In the genomic region with DNA sequence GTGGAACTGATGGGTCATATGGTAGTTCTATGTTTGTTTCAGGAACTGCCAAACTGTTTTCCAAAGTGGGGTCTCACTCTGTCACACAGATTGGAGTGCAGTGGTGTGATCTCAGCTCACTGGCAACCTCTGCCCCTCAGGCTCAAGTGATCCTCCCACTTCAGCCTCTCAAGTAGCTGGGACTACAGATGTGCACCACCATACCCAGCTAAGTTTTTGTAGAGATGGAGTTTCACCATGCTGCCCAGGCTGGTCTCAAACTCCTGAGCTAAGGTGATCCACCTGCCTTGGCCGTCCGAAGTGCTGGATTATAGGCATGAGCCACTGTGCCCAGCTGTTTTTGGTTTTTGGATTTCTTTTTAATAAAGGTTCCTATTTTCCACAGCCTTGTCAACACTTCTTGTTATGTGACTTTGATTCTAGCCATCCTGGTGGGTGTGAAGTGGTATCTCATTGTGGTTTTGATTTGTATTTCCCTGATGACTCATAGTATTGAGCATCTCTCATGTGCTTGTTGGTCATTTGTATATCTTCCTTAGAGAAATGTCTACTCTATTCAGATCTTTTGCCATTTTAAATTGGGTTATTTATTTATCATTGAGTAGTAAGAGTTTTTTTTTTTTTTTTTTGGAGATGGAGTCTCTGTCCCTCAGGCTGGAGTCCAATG, we compare ENCODE assay signal across 13 cellular contexts. TPM values are rescaled to one million over a fixed set of nuclear protein-coding genes. Genes with fewer than 3 reads are reported as not detected.
DNase-seq lines count a peak whose midpoint lies in the region; ATAC-seq and TF ChIP-seq lines count a peak whose summit lies in the region.
"Had no signal": no experiment of that assay in that cellular context is flagged by ENCODE, and none has a peak within 500 bp of the region (broad histone marks: within the 10 kb centered on the region; RNA-seq: fewer than 3 reads in every experiment).

No MANE protein-coding gene starts in this region.

- CTCF ChIA-PET in activated naive CD4-positive, alpha-beta T cell treated with anti-CD3 and anti-CD28 coated beads, Interleukin-2, amount 10 ng/mL, durations not matched to agents 7 days and 5 days (lab: Charles Lee) = no interaction called here
- CTCF ChIA-PET in activated naive CD4-positive, alpha-beta T cell treated with anti-CD3 and anti-CD28 coated beads for 36 hours (lab: Charles Lee) = interaction anchor here (0.7 to 2.3 kb wide), 3 partner anchors 24 to 603 kb away, joined by 4 to 7 read pairs (median 6); no protein-coding TSS in a partner anchor

- DNase-seq in activated naive CD4-positive, alpha-beta T cell treated with anti-CD3 and anti-CD28 coated beads, Interleukin-2, amount 10 ng/mL, durations not matched to agents 7 days and 5 days = no peak
- DNase-seq in activated naive CD4-positive, alpha-beta T cell treated with anti-CD3 and anti-CD28 coated beads for 36 hours = no peak
- no peak for DNase-seq in activated T-helper 1 cell treated with anti-CD3 and anti-CD28 coated beads, Interleukin-12 subunit alpha, Interleukin-12 subunit beta, Interleukin-2, Interleukin-4 antibody, amounts not matched to agents 30 ng/mL and 10 ng/mL and 1 ng/mL, durations not matched to agents 14 hours and 24 hours and 36 hours (ENCODE audit: low spot score)
- DNase-seq in fibroblast of the aortic adventitia (ENCODE audit: low read depth) = peak; percentile 21
- no peak for DNase-seq in HPDE6-E6E7 (ENCODE audit: extremely low spot score)
- no peak for DNase-seq in dedifferentiated amniotic fluid mesenchymal stem cell (ENCODE audit: extremely low spot score)
- DNase-seq: hypothalamus, midbrain, NCI-H2029 treated with DMSO at 0.1 percent for 48 hours, T-helper 9 cell had no signal

- peaks cover 10% of the 10 kb centered on the region for H3K4me1 Mint-ChIP-seq in activated naive CD4-positive, alpha-beta T cell treated with anti-CD3 and anti-CD28 coated beads, Interleukin-2, amount 10 ng/mL, durations not matched to agents 7 days and 5 days
- H3K4me1 Mint-ChIP-seq in activated naive CD4-positive, alpha-beta T cell treated with anti-CD3 and anti-CD28 coated beads for 36 hours (ENCODE audit: low read depth) = peaks cover 7% of the 10 kb centered on the region
- peaks cover 7% of the 10 kb centered on the region for H3K4me1 Mint-ChIP-seq in activated T-helper 1 cell treated with anti-CD3 and anti-CD28 coated beads, Interleukin-12 subunit alpha, Interleukin-12 subunit beta, Interleukin-2, Interleukin-4 antibody, amounts not matched to agents 30 ng/mL and 10 ng/mL and 1 ng/mL, durations not matched to agents 14 hours and 24 hours and 36 hours (ENCODE audit: low read depth)
- no peaks in the 10 kb centered on the region for H3K4me1 Mint-ChIP-seq in stimulated activated memory B cell treated with anti-CD40 and anti-IgM and Interleukin-4, amounts not matched to agents 10 μg/mL and 1 μg/mL and 100 μg/mL, for 72 hours

- ATAC-seq in stimulated activated memory B cell treated with anti-CD40 and anti-IgM and Interleukin-4, amounts not matched to agents 10 μg/mL and 1 μg/mL and 100 μg/mL, for 72 hours = no peak
- no peak for ATAC-seq in GM18867 (IDR thresholded peaks at IDR 0.05; ENCODE audit: unreplicated experiment)

- H3K4me3 ChIP-seq in fibroblast of the aortic adventitia (ENCODE audit: low read depth, low read length) = no peak overlapping the region

- H3K36me3 Mint-ChIP-seq in activated naive CD4-positive, alpha-beta T cell treated with anti-CD3 and anti-CD28 coated beads, Interleukin-2, amount 10 ng/mL, durations not matched to agents 7 days and 5 days = peaks cover 61% of the 10 kb centered on the region
- peaks cover 43% of the 10 kb centered on the region for H3K36me3 Mint-ChIP-seq in activated naive CD4-positive, alpha-beta T cell treated with anti-CD3 and anti-CD28 coated beads for 36 hours (ENCODE audit: low read depth)
- peaks cover 51% of the 10 kb centered on the region for H3K36me3 Mint-ChIP-seq in activated T-helper 1 cell treated with anti-CD3 and anti-CD28 coated beads, Interleukin-12 subunit alpha, Interleukin-12 subunit beta, Interleukin-2, Interleukin-4 antibody, amounts not matched to agents 30 ng/mL and 10 ng/mL and 1 ng/mL, durations not matched to agents 14 hours and 24 hours and 36 hours (ENCODE audit: low read depth)
- peaks cover 89% of the 10 kb centered on the region for H3K36me3 Mint-ChIP-seq in stimulated activated memory B cell treated with anti-CD40 and anti-IgM and Interleukin-4, amounts not matched to agents 10 μg/mL and 1 μg/mL and 100 μg/mL, for 72 hours

- intact Hi-C loops in activated naive CD4-positive, alpha-beta T cell treated with anti-CD3 and anti-CD28 coated beads for 36 hours (cut with micrococcal nuclease) = loop anchor here (1.0 kb wide), 2 partner anchors 11 to 23 kb away; partner anchors contain the start of gene NPC1
- intact Hi-C loops in activated T-helper 1 cell treated with anti-CD3 and anti-CD28 coated beads, Interleukin-12 subunit alpha, Interleukin-12 subunit beta, Interleukin-2, Interleukin-4 antibody, amounts not matched to agents 30 ng/mL and 10 ng/mL and 1 ng/mL, durations not matched to agents 14 hours and 24 hours and 36 hours (cut with micrococcal nuclease) = loop anchor here (1.0 to 2.0 kb wide), 3 partner anchors 23 to 59 kb away; no protein-coding TSS in a partner anchor

- no peaks in the 10 kb centered on the region for H3K9me3 Mint-ChIP-seq in activated naive CD4-positive, alpha-beta T cell treated with anti-CD3 and anti-CD28 coated beads, Interleukin-2, amount 10 ng/mL, durations not matched to agents 7 days and 5 days
- no peaks in the 10 kb centered on the region for H3K9me3 Mint-ChIP-seq in activated naive CD4-positive, alpha-beta T cell treated with anti-CD3 and anti-CD28 coated beads for 36 hours
- no peaks in the 10 kb centered on the region for H3K9me3 Mint-ChIP-seq in activated T-helper 1 cell treated with anti-CD3 and anti-CD28 coated beads, Interleukin-12 subunit alpha, Interleukin-12 subunit beta, Interleukin-2, Interleukin-4 antibody, amounts not matched to agents 30 ng/mL and 10 ng/mL and 1 ng/mL, durations not matched to agents 14 hours and 24 hours and 36 hours
- H3K9me3 Mint-ChIP-seq in stimulated activated memory B cell treated with anti-CD40 and anti-IgM and Interleukin-4, amounts not matched to agents 10 μg/mL and 1 μg/mL and 100 μg/mL, for 72 hours = no peaks in the 10 kb centered on the region
- H3K9me3 Mint-ChIP-seq: dendritic cell treated with granulocyte-macrophage colony-stimulating factor and Interleukin-4, amounts not matched to agents 40 ng/mL and 50 ng/mL, for 4 days had no signal

- H3K27me3 Mint-ChIP-seq in activated naive CD4-positive, alpha-beta T cell treated with anti-CD3 and anti-CD28 coated beads, Interleukin-2, amount 10 ng/mL, durations not matched to agents 7 days and 5 days = no peaks in the 10 kb centered on the region
- H3K27me3 Mint-ChIP-seq in activated naive CD4-positive, alpha-beta T cell treated with anti-CD3 and anti-CD28 coated beads for 36 hours (ENCODE audit: low read depth) = no peaks in the 10 kb centered on the region
- no peaks in the 10 kb centered on the region for H3K27me3 Mint-ChIP-seq in activated T-helper 1 cell treated with anti-CD3 and anti-CD28 coated beads, Interleukin-12 subunit alpha, Interleukin-12 subunit beta, Interleukin-2, Interleukin-4 antibody, amounts not matched to agents 30 ng/mL and 10 ng/mL and 1 ng/mL, durations not matched to agents 14 hours and 24 hours and 36 hours (ENCODE audit: insufficient read depth)
- H3K27me3 Mint-ChIP-seq in stimulated activated memory B cell treated with anti-CD40 and anti-IgM and Interleukin-4, amounts not matched to agents 10 μg/mL and 1 μg/mL and 100 μg/mL, for 72 hours = no peaks in the 10 kb centered on the region
- H3K27me3 Mint-ChIP-seq: dendritic cell treated with granulocyte-macrophage colony-stimulating factor and Interleukin-4, amounts not matched to agents 40 ng/mL and 50 ng/mL, for 4 days had no signal

- no peak for TF ChIP-seq CTCF in fibroblast of the aortic adventitia (IDR thresholded peaks at IDR 0.05; ENCODE audit: insufficient read depth, low read length)

- no peak overlapping the region for H3K4me3 Mint-ChIP-seq in activated naive CD4-positive, alpha-beta T cell treated with anti-CD3 and anti-CD28 coated beads, Interleukin-2, amount 10 ng/mL, durations not matched to agents 7 days and 5 days
- no peak overlapping the region for H3K4me3 Mint-ChIP-seq in activated naive CD4-positive, alpha-beta T cell treated with anti-CD3 and anti-CD28 coated beads for 36 hours
- H3K4me3 Mint-ChIP-seq in activated T-helper 1 cell treated with anti-CD3 and anti-CD28 coated beads, Interleukin-12 subunit alpha, Interleukin-12 subunit beta, Interleukin-2, Interleukin-4 antibody, amounts not matched to agents 30 ng/mL and 10 ng/mL and 1 ng/mL, durations not matched to agents 14 hours and 24 hours and 36 hours = no peak overlapping the region
- no peak overlapping the region for H3K4me3 Mint-ChIP-seq in stimulated activated memory B cell treated with anti-CD40 and anti-IgM and Interleukin-4, amounts not matched to agents 10 μg/mL and 1 μg/mL and 100 μg/mL, for 72 hours
- H3K4me3 Mint-ChIP-seq: dendritic cell treated with granulocyte-macrophage colony-stimulating factor and Interleukin-4, amounts not matched to agents 40 ng/mL and 50 ng/mL, for 4 days had no signal

- peak overlapping the region; percentile 8 for H3K27ac Mint-ChIP-seq in activated naive CD4-positive, alpha-beta T cell treated with anti-CD3 and anti-CD28 coated beads, Interleukin-2, amount 10 ng/mL, durations not matched to agents 7 days and 5 days
- no peak overlapping the region for H3K27ac Mint-ChIP-seq in activated naive CD4-positive, alpha-beta T cell treated with anti-CD3 and anti-CD28 coated beads for 36 hours
- peak overlapping the region; percentile 2 for H3K27ac Mint-ChIP-seq in activated T-helper 1 cell treated with anti-CD3 and anti-CD28 coated beads, Interleukin-12 subunit alpha, Interleukin-12 subunit beta, Interleukin-2, Interleukin-4 antibody, amounts not matched to agents 30 ng/mL and 10 ng/mL and 1 ng/mL, durations not matched to agents 14 hours and 24 hours and 36 hours
- no peak overlapping the region for H3K27ac Mint-ChIP-seq in stimulated activated memory B cell treated with anti-CD40 and anti-IgM and Interleukin-4, amounts not matched to agents 10 μg/mL and 1 μg/mL and 100 μg/mL, for 72 hours
- H3K27ac Mint-ChIP-seq: dendritic cell treated with granulocyte-macrophage colony-stimulating factor and Interleukin-4, amounts not matched to agents 40 ng/mL and 50 ng/mL, for 4 days had no signal

RNA-seq across cellular contexts. Expression of gene NPC1, which starts 22.8 kb away (rescaled TPM):
- total RNA-seq in activated naive CD4-positive, alpha-beta T cell treated with anti-CD3 and anti-CD28 coated beads for 36 hours = 10 to 100 TPM; 25.9 to 27.9 TPM
- 30.1 and 30.2 TPM in 2 replicates for total RNA-seq in activated T-helper 1 cell treated with anti-CD3 and anti-CD28 coated beads, Interleukin-12 subunit alpha, Interleukin-12 subunit beta, Interleukin-2, Interleukin-4 antibody, amounts not matched to agents 30 ng/mL and 10 ng/mL and 1 ng/mL, durations not matched to agents 14 hours and 24 hours and 36 hours
- total RNA-seq in fibroblast of the aortic adventitia (ENCODE audit: low replicate concordance) = 27.6 and 51.3 TPM in 2 replicates

Comparison
In these comparisons a context has a peak if more than half of its experiments do, and no peak if none do; other contexts are left out.
1. H3K27ac Mint-ChIP-seq: peak in activated naive CD4-positive, alpha-beta T cell treated with anti-CD3 and anti-CD28 coated beads, Interleukin-2, amount 10 ng/mL, durations not matched to agents 7 days and 5 days (single experiment) and activated T-helper 1 cell treated with anti-CD3 and anti-CD28 coated beads, Interleukin-12 subunit alpha, Interleukin-12 subunit beta, Interleukin-2, Interleukin-4 antibody, amounts not matched to agents 30 ng/mL and 10 ng/mL and 1 ng/mL, durations not matched to agents 14 hours and 24 hours and 36 hours (single experiment); none in activated naive CD4-positive, alpha-beta T cell treated with anti-CD3 and anti-CD28 coated beads for 36 hours (single experiment) and stimulated activated memory B cell treated with anti-CD40 and anti-IgM and Interleukin-4, amounts not matched to agents 10 μg/mL and 1 μg/mL and 100 μg/mL, for 72 hours (single experiment).